Comparison of ENCODE assay signal across 1 cellular context in the genomic region with DNA sequence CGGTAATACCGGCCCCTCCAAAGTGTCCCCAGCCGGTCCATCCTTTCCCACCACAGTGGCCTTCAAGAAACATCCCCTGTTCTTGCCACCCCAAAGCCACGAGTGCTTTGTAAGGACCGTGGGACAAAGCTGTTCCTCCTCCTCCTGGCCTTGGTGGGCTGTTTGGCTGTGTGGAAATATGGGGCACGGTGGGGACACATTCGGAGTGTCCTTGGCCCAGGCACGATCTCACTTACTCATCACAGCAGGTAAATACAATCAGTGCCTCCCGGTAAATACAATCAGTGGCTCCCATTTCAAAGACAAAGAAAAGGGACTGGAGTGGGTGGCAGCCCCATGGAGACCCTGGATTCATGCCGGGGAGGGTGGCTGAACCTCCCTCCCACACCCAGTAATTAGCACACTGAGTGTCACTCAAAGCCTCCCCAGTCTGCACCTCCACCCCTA.
TF ChIP-seq lines count a peak whose summit lies in the region.

No MANE protein-coding gene starts in this region.

TF ChIP-seq in HepG2, 621 proteins besides CTCF, POLR2A, EP300 and RAD21 (continued from another document and continues in another):
- TF ChIP-seq ZNF83 (CRISPR knock-in tag; IDR thresholded peaks at IDR 0.05; ENCODE audit: borderline replicate concordance) = no peak
- peak; percentile 75 for TF ChIP-seq KDM1A (CRISPR knock-in tag; IDR thresholded peaks at IDR 0.05)
- TF ChIP-seq MAFF (IDR thresholded peaks at IDR 0.05; ENCODE audit: low read depth, low read length) = no peak
- no peak for TF ChIP-seq MAFK (conservative IDR thresholded peaks at IDR 0.05 in 1 of 2, IDR thresholded peaks at IDR 0.05 in 1 of 2; ENCODE audit: low read length in 2 of 2)
- TF ChIP-seq TBL1XR1 (IDR thresholded peaks at IDR 0.05; ENCODE audit: borderline replicate concordance, low read length, partially characterized antibody) = peak; percentile 24
- TF ChIP-seq ETV5 (CRISPR knock-in tag; IDR thresholded peaks at IDR 0.05; ENCODE audit: borderline replicate concordance) = no peak
- no peak for TF ChIP-seq ZEB1 (IDR thresholded peaks at IDR 0.05; ENCODE audit: insufficient replicate concordance, low read depth)
- TF ChIP-seq ZNF674 (CRISPR knock-in tag; IDR thresholded peaks at IDR 0.05; ENCODE audit: low read depth) = no peak
- no peak for TF ChIP-seq ARHGAP35 (CRISPR knock-in tag; IDR thresholded peaks at IDR 0.05; ENCODE audit: borderline replicate concordance)
- no peak for TF ChIP-seq PHF20 (CRISPR knock-in tag; IDR thresholded peaks at IDR 0.05)
- no peak for TF ChIP-seq EZH2 (conservative IDR thresholded peaks at IDR 0.05; ENCODE audit: low read depth, low read length)
- TF ChIP-seq, protein P1, sequence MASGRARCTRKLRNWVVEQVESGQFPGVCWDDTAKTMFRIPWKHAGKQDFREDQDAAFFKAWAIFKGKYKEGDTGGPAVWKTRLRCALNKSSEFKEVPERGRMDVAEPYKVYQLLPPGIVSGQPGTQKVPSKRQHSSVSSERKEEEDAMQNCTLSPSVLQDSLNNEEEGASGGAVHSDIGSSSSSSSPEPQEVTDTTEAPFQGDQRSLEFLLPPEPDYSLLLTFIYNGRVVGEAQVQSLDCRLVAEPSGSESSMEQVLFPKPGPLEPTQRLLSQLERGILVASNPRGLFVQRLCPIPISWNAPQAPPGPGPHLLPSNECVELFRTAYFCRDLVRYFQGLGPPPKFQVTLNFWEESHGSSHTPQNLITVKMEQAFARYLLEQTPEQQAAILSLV (CRISPR knock-in tag; IDR thresholded peaks at IDR 0.05; ENCODE audit: borderline replicate concordance) = 0 out of 2 replicates have a peak, but pooled peaks have one; percentile 57
- TF ChIP-seq ZNF775 (CRISPR knock-in tag; IDR thresholded peaks at IDR 0.05; ENCODE audit: borderline replicate concordance) = no peak
- TF ChIP-seq, protein P2, sequence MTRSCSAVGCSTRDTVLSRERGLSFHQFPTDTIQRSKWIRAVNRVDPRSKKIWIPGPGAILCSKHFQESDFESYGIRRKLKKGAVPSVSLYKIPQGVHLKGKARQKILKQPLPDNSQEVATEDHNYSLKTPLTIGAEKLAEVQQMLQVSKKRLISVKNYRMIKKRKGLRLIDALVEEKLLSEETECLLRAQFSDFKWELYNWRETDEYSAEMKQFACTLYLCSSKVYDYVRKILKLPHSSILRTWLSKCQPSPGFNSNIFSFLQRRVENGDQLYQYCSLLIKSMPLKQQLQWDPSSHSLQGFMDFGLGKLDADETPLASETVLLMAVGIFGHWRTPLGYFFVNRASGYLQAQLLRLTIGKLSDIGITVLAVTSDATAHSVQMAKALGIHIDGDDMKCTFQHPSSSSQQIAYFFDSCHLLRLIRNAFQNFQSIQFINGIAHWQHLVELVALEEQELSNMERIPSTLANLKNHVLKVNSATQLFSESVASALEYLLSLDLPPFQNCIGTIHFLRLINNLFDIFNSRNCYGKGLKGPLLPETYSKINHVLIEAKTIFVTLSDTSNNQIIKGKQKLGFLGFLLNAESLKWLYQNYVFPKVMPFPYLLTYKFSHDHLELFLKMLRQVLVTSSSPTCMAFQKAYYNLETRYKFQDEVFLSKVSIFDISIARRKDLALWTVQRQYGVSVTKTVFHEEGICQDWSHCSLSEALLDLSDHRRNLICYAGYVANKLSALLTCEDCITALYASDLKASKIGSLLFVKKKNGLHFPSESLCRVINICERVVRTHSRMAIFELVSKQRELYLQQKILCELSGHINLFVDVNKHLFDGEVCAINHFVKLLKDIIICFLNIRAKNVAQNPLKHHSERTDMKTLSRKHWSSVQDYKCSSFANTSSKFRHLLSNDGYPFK (CRISPR knock-in tag; IDR thresholded peaks at IDR 0.05; ENCODE audit: borderline replicate concordance) = no peak
- no peak for TF ChIP-seq SMYD3 (CRISPR knock-in tag; IDR thresholded peaks at IDR 0.05)
- TF ChIP-seq, protein P3, sequence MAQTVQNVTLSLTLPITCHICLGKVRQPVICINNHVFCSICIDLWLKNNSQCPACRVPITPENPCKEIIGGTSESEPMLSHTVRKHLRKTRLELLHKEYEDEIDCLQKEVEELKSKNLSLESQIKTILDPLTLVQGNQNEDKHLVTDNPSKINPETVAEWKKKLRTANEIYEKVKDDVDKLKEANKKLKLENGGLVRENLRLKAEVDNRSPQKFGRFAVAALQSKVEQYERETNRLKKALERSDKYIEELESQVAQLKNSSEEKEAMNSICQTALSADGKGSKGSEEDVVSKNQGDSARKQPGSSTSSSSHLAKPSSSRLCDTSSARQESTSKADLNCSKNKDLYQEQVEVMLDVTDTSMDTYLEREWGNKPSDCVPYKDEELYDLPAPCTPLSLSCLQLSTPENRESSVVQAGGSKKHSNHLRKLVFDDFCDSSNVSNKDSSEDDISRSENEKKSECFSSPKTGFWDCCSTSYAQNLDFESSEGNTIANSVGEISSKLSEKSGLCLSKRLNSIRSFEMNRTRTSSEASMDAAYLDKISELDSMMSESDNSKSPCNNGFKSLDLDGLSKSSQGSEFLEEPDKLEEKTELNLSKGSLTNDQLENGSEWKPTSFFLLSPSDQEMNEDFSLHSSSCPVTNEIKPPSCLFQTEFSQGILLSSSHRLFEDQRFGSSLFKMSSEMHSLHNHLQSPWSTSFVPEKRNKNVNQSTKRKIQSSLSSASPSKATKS (CRISPR knock-in tag; IDR thresholded peaks at IDR 0.05) = no peak
- 0 out of 2 replicates have a peak, but pooled peaks have one; percentile 13 for TF ChIP-seq TRIM24 (CRISPR knock-in tag; IDR thresholded peaks at IDR 0.05)
- TF ChIP-seq ZNF263 (CRISPR knock-in tag; IDR thresholded peaks at IDR 0.05) = no peak
- TF ChIP-seq, protein P4, sequence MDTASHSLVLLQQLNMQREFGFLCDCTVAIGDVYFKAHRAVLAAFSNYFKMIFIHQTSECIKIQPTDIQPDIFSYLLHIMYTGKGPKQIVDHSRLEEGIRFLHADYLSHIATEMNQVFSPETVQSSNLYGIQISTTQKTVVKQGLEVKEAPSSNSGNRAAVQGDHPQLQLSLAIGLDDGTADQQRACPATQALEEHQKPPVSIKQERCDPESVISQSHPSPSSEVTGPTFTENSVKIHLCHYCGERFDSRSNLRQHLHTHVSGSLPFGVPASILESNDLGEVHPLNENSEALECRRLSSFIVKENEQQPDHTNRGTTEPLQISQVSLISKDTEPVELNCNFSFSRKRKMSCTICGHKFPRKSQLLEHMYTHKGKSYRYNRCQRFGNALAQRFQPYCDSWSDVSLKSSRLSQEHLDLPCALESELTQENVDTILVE (CRISPR knock-in tag; IDR thresholded peaks at IDR 0.05) = 0 out of 2 replicates have a peak, but pooled peaks have one; percentile 40
- peak; percentile 71; the same call in 1 of the 2 replicates for TF ChIP-seq HDAC2 (CRISPR knock-in tag; IDR thresholded peaks at IDR 0.05)
- TF ChIP-seq GLI4 (CRISPR knock-in tag; IDR thresholded peaks at IDR 0.05; ENCODE audit: borderline replicate concordance) = 0 out of 2 replicates have a peak, but pooled peaks have one; percentile 39
- no peak for TF ChIP-seq ZNF10 (CRISPR knock-in tag; IDR thresholded peaks at IDR 0.05; ENCODE audit: borderline replicate concordance, low read depth)
- no peak for TF ChIP-seq ZNF557 (CRISPR knock-in tag; IDR thresholded peaks at IDR 0.05)
- TF ChIP-seq TCF7 (IDR thresholded peaks at IDR 0.05; ENCODE audit: low read depth) = 0 out of 2 replicates have a peak, but pooled peaks have one; percentile 39
- peak in 1 of 2 experiments; percentile 49; a peak in 1 of 4 replicates for TF ChIP-seq KLF16 (CRISPR knock-in tag; IDR thresholded peaks at IDR 0.05)
- no peak for TF ChIP-seq REPIN1 (CRISPR knock-in tag; IDR thresholded peaks at IDR 0.05; ENCODE audit: borderline replicate concordance, low read depth)
- TF ChIP-seq NONO (IDR thresholded peaks at IDR 0.05) = no peak
- peak; percentile 54; the same call in 1 of the 2 replicates for TF ChIP-seq NONO (CRISPR knock-in tag; conservative IDR thresholded peaks at IDR 0.05)
- peak; percentile 52; the same call in 1 of the 2 replicates for TF ChIP-seq JUND (CRISPR knock-in tag; IDR thresholded peaks at IDR 0.05)
- peak; percentile 50 for TF ChIP-seq SKI (IDR thresholded peaks at IDR 0.05; ENCODE audit: partially characterized antibody)
- TF ChIP-seq, protein P5, sequence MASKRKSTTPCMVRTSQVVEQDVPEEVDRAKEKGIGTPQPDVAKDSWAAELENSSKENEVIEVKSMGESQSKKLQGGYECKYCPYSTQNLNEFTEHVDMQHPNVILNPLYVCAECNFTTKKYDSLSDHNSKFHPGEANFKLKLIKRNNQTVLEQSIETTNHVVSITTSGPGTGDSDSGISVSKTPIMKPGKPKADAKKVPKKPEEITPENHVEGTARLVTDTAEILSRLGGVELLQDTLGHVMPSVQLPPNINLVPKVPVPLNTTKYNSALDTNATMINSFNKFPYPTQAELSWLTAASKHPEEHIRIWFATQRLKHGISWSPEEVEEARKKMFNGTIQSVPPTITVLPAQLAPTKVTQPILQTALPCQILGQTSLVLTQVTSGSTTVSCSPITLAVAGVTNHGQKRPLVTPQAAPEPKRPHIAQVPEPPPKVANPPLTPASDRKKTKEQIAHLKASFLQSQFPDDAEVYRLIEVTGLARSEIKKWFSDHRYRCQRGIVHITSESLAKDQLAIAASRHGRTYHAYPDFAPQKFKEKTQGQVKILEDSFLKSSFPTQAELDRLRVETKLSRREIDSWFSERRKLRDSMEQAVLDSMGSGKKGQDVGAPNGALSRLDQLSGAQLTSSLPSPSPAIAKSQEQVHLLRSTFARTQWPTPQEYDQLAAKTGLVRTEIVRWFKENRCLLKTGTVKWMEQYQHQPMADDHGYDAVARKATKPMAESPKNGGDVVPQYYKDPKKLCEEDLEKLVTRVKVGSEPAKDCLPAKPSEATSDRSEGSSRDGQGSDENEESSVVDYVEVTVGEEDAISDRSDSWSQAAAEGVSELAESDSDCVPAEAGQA (IDR thresholded peaks at IDR 0.05; ENCODE audit: low read depth) = no peak
- TF ChIP-seq, protein P5 (CRISPR knock-in tag; IDR thresholded peaks at IDR 0.05; ENCODE audit: borderline replicate concordance) = no peak
- TF ChIP-seq MXI1 (IDR thresholded peaks at IDR 0.05; ENCODE audit: borderline replicate concordance, low read depth, low read length) = peak; percentile 24; the same call in 1 of the 3 replicates
- no peak for TF ChIP-seq ZNF724P (CRISPR knock-in tag; IDR thresholded peaks at IDR 0.05; ENCODE audit: borderline replicate concordance)
- TF ChIP-seq NR2F1 (CRISPR knock-in tag; IDR thresholded peaks at IDR 0.05) = peak; percentile 31 to 41; a peak in 2 of 4 replicates
- TF ChIP-seq RBM39 (IDR thresholded peaks at IDR 0.05; ENCODE audit: low read depth, low read length, poor library complexity, severe bottlenecking) = no peak
- TF ChIP-seq, protein P6, sequence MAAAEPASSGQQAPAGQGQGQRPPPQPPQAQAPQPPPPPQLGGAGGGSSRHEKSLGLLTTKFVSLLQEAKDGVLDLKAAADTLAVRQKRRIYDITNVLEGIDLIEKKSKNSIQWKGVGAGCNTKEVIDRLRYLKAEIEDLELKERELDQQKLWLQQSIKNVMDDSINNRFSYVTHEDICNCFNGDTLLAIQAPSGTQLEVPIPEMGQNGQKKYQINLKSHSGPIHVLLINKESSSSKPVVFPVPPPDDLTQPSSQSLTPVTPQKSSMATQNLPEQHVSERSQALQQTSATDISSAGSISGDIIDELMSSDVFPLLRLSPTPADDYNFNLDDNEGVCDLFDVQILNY (CRISPR knock-in tag; conservative IDR thresholded peaks at IDR 0.05) = no peak
- no peak for TF ChIP-seq YEATS4 (CRISPR knock-in tag; IDR thresholded peaks at IDR 0.05; ENCODE audit: borderline replicate concordance)
- no peak for TF ChIP-seq RAD51 (IDR thresholded peaks at IDR 0.05; ENCODE audit: borderline replicate concordance)
- TF ChIP-seq ZNF33B (CRISPR knock-in tag; IDR thresholded peaks at IDR 0.05) = 0 out of 2 replicates have a peak, but pooled peaks have one; percentile 34
- TF ChIP-seq RXRB (CRISPR knock-in tag; IDR thresholded peaks at IDR 0.05; ENCODE audit: borderline replicate concordance) = peak; percentile 78
- TF ChIP-seq SMAD1 (CRISPR knock-in tag; IDR thresholded peaks at IDR 0.05; ENCODE audit: borderline replicate concordance, low read depth) = no peak
- TF ChIP-seq, protein P7, sequence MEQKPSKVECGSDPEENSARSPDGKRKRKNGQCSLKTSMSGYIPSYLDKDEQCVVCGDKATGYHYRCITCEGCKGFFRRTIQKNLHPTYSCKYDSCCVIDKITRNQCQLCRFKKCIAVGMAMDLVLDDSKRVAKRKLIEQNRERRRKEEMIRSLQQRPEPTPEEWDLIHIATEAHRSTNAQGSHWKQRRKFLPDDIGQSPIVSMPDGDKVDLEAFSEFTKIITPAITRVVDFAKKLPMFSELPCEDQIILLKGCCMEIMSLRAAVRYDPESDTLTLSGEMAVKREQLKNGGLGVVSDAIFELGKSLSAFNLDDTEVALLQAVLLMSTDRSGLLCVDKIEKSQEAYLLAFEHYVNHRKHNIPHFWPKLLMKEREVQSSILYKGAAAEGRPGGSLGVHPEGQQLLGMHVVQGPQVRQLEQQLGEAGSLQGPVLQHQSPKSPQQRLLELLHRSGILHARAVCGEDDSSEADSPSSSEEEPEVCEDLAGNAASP (CRISPR knock-in tag; IDR thresholded peaks at IDR 0.05; ENCODE audit: borderline replicate concordance) = peak; percentile 74; the same call in 1 of the 2 replicates
- no peak for TF ChIP-seq STAG1 (CRISPR knock-in tag; IDR thresholded peaks at IDR 0.05)
- TF ChIP-seq ZFP90 (CRISPR knock-in tag; IDR thresholded peaks at IDR 0.05; ENCODE audit: borderline replicate concordance) = 0 out of 2 replicates have a peak, but pooled peaks have one; percentile 26
- TF ChIP-seq ZNF788 (CRISPR knock-in tag; IDR thresholded peaks at IDR 0.05; ENCODE audit: borderline replicate concordance) = no peak; the same call in 1 of the 2 replicates
- TF ChIP-seq AHR (CRISPR knock-in tag; IDR thresholded peaks at IDR 0.05) = peak; percentile 78; the same call in 1 of the 2 replicates
- no peak for TF ChIP-seq ZNF296 (CRISPR knock-in tag; conservative IDR thresholded peaks at IDR 0.05)
- TF ChIP-seq ZNF331 (CRISPR knock-in tag; IDR thresholded peaks at IDR 0.05) = no peak
- TF ChIP-seq ZNF552 (CRISPR knock-in tag; IDR thresholded peaks at IDR 0.05; ENCODE audit: borderline replicate concordance) = no peak
- TF ChIP-seq ZNF451 (CRISPR knock-in tag; IDR thresholded peaks at IDR 0.05) = no peak
- no peak for TF ChIP-seq NFE2L2 (IDR thresholded peaks at IDR 0.05; ENCODE audit: low read length)
- TF ChIP-seq NFIB (CRISPR knock-in tag; IDR thresholded peaks at IDR 0.05; ENCODE audit: borderline replicate concordance) = no peak
- no peak for TF ChIP-seq FOXC1 (CRISPR knock-in tag; IDR thresholded peaks at IDR 0.05; ENCODE audit: borderline replicate concordance)
